In genomic region chr3:186476541-186476940, GRCh38 we compare ENCODE assay signal across 27 cellular contexts.
DNase-seq lines count a peak whose midpoint lies in the region; ATAC-seq and TF ChIP-seq lines count a peak whose summit lies in the region.
"Had no signal": no experiment of that assay in that cellular context is flagged by ENCODE, and none has a peak within 500 bp of the region (broad histone marks: within the 10 kb centered on the region; RNA-seq: fewer than 3 reads in every experiment).

No MANE protein-coding gene starts in this region.

- H3K79me2 ChIP-seq in SK-N-SH (ENCODE audit: insufficient read depth): no peaks in the 10 kb centered on the region

- H2BK120ac ChIP-seq in neuronal stem cell (ENCODE audit: low read depth, low read length): no peak overlapping the region

- H3K36me3 ChIP-seq in neuronal stem cell (replicated peaks in 1 of 2; ENCODE audit: control insufficient read depth in 2 of 2, insufficient read depth in 2 of 2, low read length in 2 of 2) (no peaks in the 10 kb centered on the region), SK-N-SH (replicated peaks in 1 of 2; ENCODE audit: control insufficient read depth in 1 of 2, insufficient read depth in 2 of 2, low read length in 1 of 2) (no peaks in the 10 kb centered on the region)
- H3K36me3 ChIP-seq: esophagus squamous epithelium, heart right ventricle had no signal

- no peak overlapping the region for H2BK15ac ChIP-seq in neuronal stem cell (ENCODE audit: low read length)

- H3K9me3 ChIP-seq in neuronal stem cell (replicated peaks in 1 of 2; ENCODE audit: control insufficient read depth in 2 of 2, insufficient read depth in 1 of 2, low read depth in 1 of 2, low read length in 2 of 2) (no peaks in the 10 kb centered on the region), SK-N-SH (no peaks in the 10 kb centered on the region)
- H3K9me3 ChIP-seq: esophagus squamous epithelium, heart right ventricle had no signal

- H3F3A ChIP-seq in SK-N-SH (replicated peaks; ENCODE audit: insufficient read depth): no peaks in the 10 kb centered on the region

- H2AK5ac ChIP-seq in neuronal stem cell (ENCODE audit: low read depth, low read length): peak overlapping the region; percentile 31

- no peak overlapping the region for H4K8ac ChIP-seq in neuronal stem cell (ENCODE audit: low read depth, low read length)

- no peak for TF ChIP-seq RAD21 in SK-N-SH (IDR thresholded peaks at IDR 0.05; ENCODE audit: low read length)

- no peak overlapping the region for H2BK12ac ChIP-seq in neuronal stem cell (ENCODE audit: low read length)

- POLR2A ChIA-PET in activated CD4-positive, alpha-beta T cell treated with anti-CD3 and anti-CD28 coated beads for 36 hours (lab: Charles Lee): interaction anchor here (0.6 kb wide), 1 partner anchor 882 kb away, joined by 7 read pairs; no protein-coding TSS in a partner anchor
- POLR2A ChIA-PET in SK-N-SH (lab: Yijun Ruan, JAX): no interaction called here

- ATAC-seq in activated CD4-positive, alpha-beta T cell treated with anti-CD3 and anti-CD28 coated beads for 36 hours: peak; percentile 12
- peak; percentile 44 for ATAC-seq in GM18498 (IDR thresholded peaks at IDR 0.05; ENCODE audit: unreplicated experiment)
- ATAC-seq in activated T-helper 17 cell treated with anti-CD3 and anti-CD28 coated beads, Interleukin-2, amount 50 U/mL, for 72 hours (replicated peaks): peak; percentile 42
- ATAC-seq in omental fat pad (ENCODE audit: low FRiP score): no peak
- ATAC-seq: HepG2; natural killer cell; stimulated activated memory B cell treated with anti-CD40 and anti-IgM and Interleukin-4, amounts not matched to agents 10 μg/mL and 1 μg/mL and 100 μg/mL, for 72 hours had no signal

- no peaks in the 10 kb centered on the region for H4K20me1 ChIP-seq in SK-N-SH (ENCODE audit: insufficient read depth)

- H3K4me2 ChIP-seq in neuronal stem cell (ENCODE audit: insufficient read depth, low read length, poor library complexity, severe bottlenecking) (no peak overlapping the region), SK-N-SH (no peak overlapping the region)

- H3K23ac ChIP-seq in neuronal stem cell (ENCODE audit: low read depth, low read length, poor library complexity): no peak overlapping the region

- H3K4me3 Mint-ChIP-seq in activated CD4-positive, alpha-beta T cell treated with anti-CD3 and anti-CD28 coated beads for 36 hours: peak overlapping the region; percentile 45
- peak overlapping the region; percentile 43 for H3K4me3 Mint-ChIP-seq in activated T-helper 17 cell treated with anti-CD3 and anti-CD28 coated beads, Interleukin-2, amount 50 U/mL, for 72 hours
- H3K4me3 Mint-ChIP-seq: activated T-cell treated with anti-CD3 and anti-CD28 coated beads, Interleukin-2, amount 50 U/mL, for 24 hours; brain; CD14-positive monocyte; natural killer cell; stimulated activated memory B cell treated with anti-CD40 and anti-IgM and Interleukin-4, amounts not matched to agents 10 μg/mL and 1 μg/mL and 100 μg/mL, for 72 hours; T-helper 2 cell treated with Interferon-gamma antibody and Interleukin-4, amounts not matched to agents 5 μg/mL and 100 μg/mL, for 36 hours had no signal

- no peaks in the 10 kb centered on the region for H3K27me3 Mint-ChIP-seq in activated CD4-positive, alpha-beta T cell treated with anti-CD3 and anti-CD28 coated beads for 36 hours
- H3K27me3 Mint-ChIP-seq in activated T-helper 17 cell treated with anti-CD3 and anti-CD28 coated beads, Interleukin-2, amount 50 U/mL, for 72 hours: no peaks in the 10 kb centered on the region
- H3K27me3 Mint-ChIP-seq: activated T-cell treated with anti-CD3 and anti-CD28 coated beads, Interleukin-2, amount 50 U/mL, for 24 hours; brain; stimulated activated memory B cell treated with anti-CD40 and anti-IgM and Interleukin-4, amounts not matched to agents 10 μg/mL and 1 μg/mL and 100 μg/mL, for 72 hours had no signal

- peaks cover 9% of the 10 kb centered on the region for H3K4me1 Mint-ChIP-seq in activated CD4-positive, alpha-beta T cell treated with anti-CD3 and anti-CD28 coated beads for 36 hours
- H3K4me1 Mint-ChIP-seq in activated T-helper 17 cell treated with anti-CD3 and anti-CD28 coated beads, Interleukin-2, amount 50 U/mL, for 72 hours: peaks cover 9% of the 10 kb centered on the region

- no peak for DNase-seq in activated CD4-positive, alpha-beta T cell treated with anti-CD3 and anti-CD28 coated beads for 36 hours
- no peak for DNase-seq in activated CD4-positive, alpha-beta T cell treated with anti-CD3 and anti-CD28 coated beads for 48 hours
- DNase-seq in neuronal stem cell (ENCODE audit: low spot score): no peak
- DNase-seq in omental fat pad (ENCODE audit: low spot score): no peak
- DNase-seq in iPS-NIHi7 (ENCODE audit: extremely low spot score): no peak
- no peak for DNase-seq in SK-N-SH
- DNase-seq: activated CD4-positive, alpha-beta T cell treated with anti-CD3 and anti-CD28 coated beads for 1 hour; activated gamma-delta T cell treated with Interleukin-2 at 50 U/mL for 16 hours; activated T-cell treated with anti-CD3 and anti-CD28 coated beads, Interleukin-2, amount 50 U/mL, for 24 hours; esophagus squamous epithelium; heart right ventricle; Karpas-422; kidney; MV-4-11; natural killer cell; NCI-H1436 treated with DMSO at 0.1 percent for 48 hours; NCI-H2081 treated with DMSO at 0.1 percent for 48 hours; NCI-H345; NCI-H69; Right ventricle myocardium superior had no signal

- WGBS in neuronal stem cell (ENCODE audit: extremely low coverage in 2 of 2, insufficient read length in 2 of 2, insufficient replicate concordance in 1 of 2), 2 donors: no CpG with 5 or more reads among the region's 2 CpGs
- 50% methylated on average over 2 of the region's 2 CpGs for WGBS in SK-N-SH (ENCODE audit: low lambda C conversion rate)

- peak overlapping the region; percentile 38 for H3K27ac Mint-ChIP-seq in activated CD4-positive, alpha-beta T cell treated with anti-CD3 and anti-CD28 coated beads for 36 hours
- H3K27ac Mint-ChIP-seq in activated T-helper 17 cell treated with anti-CD3 and anti-CD28 coated beads, Interleukin-2, amount 50 U/mL, for 72 hours: peak overlapping the region; percentile 79
- H3K27ac Mint-ChIP-seq: activated T-cell treated with anti-CD3 and anti-CD28 coated beads, Interleukin-2, amount 50 U/mL, for 24 hours; natural killer cell; stimulated activated memory B cell treated with anti-CD40 and anti-IgM and Interleukin-4, amounts not matched to agents 10 μg/mL and 1 μg/mL and 100 μg/mL, for 72 hours; T-helper 2 cell treated with Interferon-gamma antibody and Interleukin-4, amounts not matched to agents 5 μg/mL and 100 μg/mL, for 36 hours had no signal

- no peak overlapping the region for H2BK5ac ChIP-seq in neuronal stem cell (ENCODE audit: low read length)

- H3K14ac ChIP-seq in neuronal stem cell (ENCODE audit: low read length): no peak overlapping the region

- H2AFZ ChIP-seq in neuronal stem cell (ENCODE audit: low read length): peak overlapping the region; percentile 40
- no peak overlapping the region for H2AFZ ChIP-seq in SK-N-SH (ENCODE audit: low read depth)

- no peak overlapping the region for H3K27ac ChIP-seq in neuronal stem cell (replicated peaks; ENCODE audit: low read length)
- H3K27ac ChIP-seq in SK-N-SH (ENCODE audit: low read depth in 2 of 2, low read length in 1 of 2): peak overlapping the region in 1 of 2 experiments; percentile 9; a peak in 1 of 4 replicates
- H3K27ac ChIP-seq: esophagus squamous epithelium, heart right ventricle had no signal

- CTCF ChIA-PET in activated CD4-positive, alpha-beta T cell treated with anti-CD3 and anti-CD28 coated beads for 36 hours (lab: Charles Lee): no interaction called here
- CTCF ChIA-PET in SK-N-SH (lab: Yijun Ruan, JAX): interaction anchor here (1.3 to 1.6 kb wide), 2 partner anchors 24 to 64 kb away, joined by 3 to 4 read pairs; no protein-coding TSS in a partner anchor

- H3K4me1 ChIP-seq in neuronal stem cell (ENCODE audit: control insufficient read depth in 2 of 2, insufficient read depth in 1 of 2, low read depth in 1 of 2, low read length in 2 of 2): peaks cover 2 to 7% of the 10 kb centered on the region in 2 donors
- peaks cover 0 to 15% of the 10 kb centered on the region in 2 experiments; a peak in 1 of 4 replicates for H3K4me1 ChIP-seq in SK-N-SH (ENCODE audit: control insufficient read depth in 1 of 2, insufficient read depth in 2 of 2, low read depth in 1 of 2, low read length in 1 of 2)
- H3K4me1 ChIP-seq: esophagus squamous epithelium had no signal

- H3K4me3 ChIP-seq in neuronal stem cell (ENCODE audit: low read length in 2 of 2) (no peak overlapping the region), SK-N-SH (ENCODE audit: low read depth in 2 of 2, low read length in 1 of 2) (no peak overlapping the region)
- H3K4me3 ChIP-seq: esophagus squamous epithelium, heart right ventricle had no signal

- H3K79me1 ChIP-seq in neuronal stem cell (ENCODE audit: low read depth, low read length): no peaks in the 10 kb centered on the region

- intact Hi-C loops in activated CD4-positive, alpha-beta T cell treated with anti-CD3 and anti-CD28 coated beads for 36 hours (cut with DNase I, micrococcal nuclease): no loop called here

- H3K9ac ChIP-seq in neuronal stem cell (ENCODE audit: low read depth, low read length, poor library complexity) (no peak overlapping the region), SK-N-SH (no peak overlapping the region)

- no peaks in the 10 kb centered on the region for H3K36me3 Mint-ChIP-seq in activated CD4-positive, alpha-beta T cell treated with anti-CD3 and anti-CD28 coated beads for 36 hours (ENCODE audit: low read depth)
- no peaks in the 10 kb centered on the region for H3K36me3 Mint-ChIP-seq in activated T-helper 17 cell treated with anti-CD3 and anti-CD28 coated beads, Interleukin-2, amount 50 U/mL, for 72 hours (ENCODE audit: low read depth)
- H3K36me3 Mint-ChIP-seq: brain; CD14-positive monocyte; natural killer cell; stimulated activated memory B cell treated with anti-CD40 and anti-IgM and Interleukin-4, amounts not matched to agents 10 μg/mL and 1 μg/mL and 100 μg/mL, for 72 hours had no signal

- H3K9me2 ChIP-seq in SK-N-SH: no peaks in the 10 kb centered on the region

- no peak overlapping the region for H4K91ac ChIP-seq in neuronal stem cell (ENCODE audit: low read depth, low read length, poor library complexity)

- peaks cover 0 to 9% (median 0%) of the 10 kb centered on the region in 3 experiments for H3K27me3 ChIP-seq in neuronal stem cell (ENCODE audit: control insufficient read depth in 3 of 3, insufficient read depth in 3 of 3, low read depth in 1 of 3, low read length in 3 of 3)
- no peaks in the 10 kb centered on the region; the same call in 1 of the 2 replicates for H3K27me3 ChIP-seq in SK-N-SH (ENCODE audit: insufficient read depth)

- H3K4ac ChIP-seq in neuronal stem cell (ENCODE audit: low read length): no peak overlapping the region

- TF ChIP-seq EP300 in SK-N-SH (IDR thresholded peaks at IDR 0.05; ENCODE audit: borderline replicate concordance in 1 of 2, low read depth in 1 of 2, low read length in 1 of 2): no peak

- no peak overlapping the region for H3K18ac ChIP-seq in neuronal stem cell (ENCODE audit: low read length)

- H3K9me3 Mint-ChIP-seq in activated CD4-positive, alpha-beta T cell treated with anti-CD3 and anti-CD28 coated beads for 36 hours (ENCODE audit: low read depth): no peaks in the 10 kb centered on the region
- H3K9me3 Mint-ChIP-seq in activated T-helper 17 cell treated with anti-CD3 and anti-CD28 coated beads, Interleukin-2, amount 50 U/mL, for 72 hours: no peaks in the 10 kb centered on the region
- H3K9me3 Mint-ChIP-seq: activated T-cell treated with anti-CD3 and anti-CD28 coated beads, Interleukin-2, amount 50 U/mL, for 24 hours; natural killer cell; stimulated activated memory B cell treated with anti-CD40 and anti-IgM and Interleukin-4, amounts not matched to agents 10 μg/mL and 1 μg/mL and 100 μg/mL, for 72 hours; T-helper 2 cell treated with Interferon-gamma antibody and Interleukin-4, amounts not matched to agents 5 μg/mL and 100 μg/mL, for 36 hours had no signal

- TF ChIP-seq CTCF in omental fat pad (IDR thresholded peaks at IDR 0.05) (no peak), SK-N-SH (IDR thresholded peaks at IDR 0.05) (no peak)
